In the genomic region with DNA sequence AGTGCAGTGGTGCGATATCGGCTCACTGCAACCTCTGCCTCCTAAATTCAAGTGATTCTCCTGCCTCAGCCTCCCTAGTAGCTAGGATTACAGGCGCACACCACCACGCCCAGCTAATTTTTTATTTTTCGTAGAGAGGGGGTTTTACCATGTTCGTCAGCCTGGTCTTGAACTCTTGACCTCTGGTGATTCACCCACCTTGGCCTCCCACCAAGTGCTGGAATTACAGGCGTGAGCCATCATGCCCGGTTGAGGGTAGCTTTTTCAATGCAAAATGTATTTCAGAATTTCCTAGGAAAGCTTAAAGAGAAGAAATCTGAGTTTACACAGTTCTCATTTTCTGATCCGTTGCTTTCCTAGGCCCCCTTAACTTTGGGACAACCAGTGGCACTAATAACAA, we compare ENCODE assay signal across 19 cellular contexts. TPM values are rescaled to one million over a fixed set of nuclear protein-coding genes. Genes with fewer than 3 reads are reported as not detected.
DNase-seq lines count a peak whose midpoint lies in the region; ATAC-seq, FAIRE-seq and TF ChIP-seq lines count a peak whose summit lies in the region.
"Had no signal": no experiment of that assay in that cellular context is flagged by ENCODE, and none has a peak within 500 bp of the region (broad histone marks: within the 10 kb centered on the region; RNA-seq: fewer than 3 reads in every experiment).

No MANE protein-coding gene starts in this region.

- FAIRE-seq in bronchial epithelial cell (lab: Jason Lieb, UNC) = no peak
- peak; percentile 34 for FAIRE-seq in keratinocyte (lab: Jason Lieb, UNC)
- FAIRE-seq: colon had no signal

- DNase-seq in M059J (ENCODE audit: low read depth) (peak; percentile 60), bronchial epithelial cell (ENCODE audit: low read depth) (peak; percentile 85), keratinocyte (ENCODE audit: low read depth, low spot score) (peak; percentile 5), KBM-7 (no peak), sciatic nerve (ENCODE audit: low spot score) (no peak)
- DNase-seq in stimulated activated CD4-positive, alpha-beta T cell treated with anti-CD3 and anti-CD28 coated beads, Interleukin-4, amount 100 ng/mL, for 1 hour = no peak
- DNase-seq: activated B cell treated with CpG ODN at 0.5 μM for 24 hours; activated CD8-positive, alpha-beta memory T cell treated with anti-CD3 and anti-CD28 coated beads, Interleukin-2, amount 50 U/mL, for 4 hours; erythroblast; left ventricle myocardium superior; naive thymus-derived CD8-positive, alpha-beta T cell; NCI-H187 treated with DMSO at 0.1 percent for 48 hours; NCI-H524 treated with DMSO at 0.1 percent for 48 hours; T-cell had no signal

- H3K9me3 ChIP-seq in keratinocyte (ENCODE audit: control insufficient read depth, low read depth, low read length) = no peaks in the 10 kb centered on the region
- H3K9me3 ChIP-seq: psoas muscle, thoracic aorta had no signal

- H4K20me1 ChIP-seq in keratinocyte (ENCODE audit: control insufficient read depth, extremely low read depth, insufficient read depth, low read length) = no peaks in the 10 kb centered on the region

- intact Hi-C loops in sciatic nerve (cut with DNase I) = no loop called here

- no peak overlapping the region for H3K9ac ChIP-seq in keratinocyte (ENCODE audit: control insufficient read depth, extremely low read depth, insufficient read depth, low read length)

- H3K4me2 ChIP-seq in keratinocyte (ENCODE audit: control insufficient read depth, extremely low read depth, insufficient read depth, low read depth, low read length) = peak overlapping the region; percentile 12

- no peak overlapping the region for H2AFZ ChIP-seq in ACC112 (ENCODE audit: low read length, unreplicated experiment)
- H2AFZ ChIP-seq in keratinocyte (ENCODE audit: control insufficient read depth, low read length) = no peak overlapping the region

- H3K4me1 ChIP-seq in ACC112 (ENCODE audit: control insufficient read depth, insufficient read depth, low read length, unreplicated experiment) (peaks cover 18% of the 10 kb centered on the region), keratinocyte (ENCODE audit: control insufficient read depth, extremely low read depth, insufficient read depth, low read length) (peaks cover 6% of the 10 kb centered on the region)
- H3K4me1 ChIP-seq: psoas muscle had no signal

- dilution Hi-C loops in keratinocyte (cut with MboI; ENCODE audit: extremely low pct_ligation_motif_present, low sequenced_read_pairs) = no loop called here

- H3K79me2 ChIP-seq in ACC112 (ENCODE audit: control insufficient read depth, insufficient read depth, low read length, unreplicated experiment) (peaks cover 7% of the 10 kb centered on the region), keratinocyte (ENCODE audit: control insufficient read depth, insufficient read depth, low read length) (peaks cover 9% of the 10 kb centered on the region)

- peak overlapping the region; percentile 47 for H3K27ac ChIP-seq in ACC112 (ENCODE audit: low read depth, low read length)
- peak overlapping the region; percentile 58 for H3K27ac ChIP-seq in keratinocyte (ENCODE audit: control insufficient read depth, insufficient read depth, low read length)
- H3K27ac ChIP-seq: psoas muscle, thoracic aorta had no signal

- no peak overlapping the region for H3K4me3 ChIP-seq in ACC112 (ENCODE audit: low read depth, low read length)
- H3K4me3 ChIP-seq in bronchial epithelial cell (ENCODE audit: low read depth, low read length) = no peak overlapping the region
- H3K4me3 ChIP-seq in keratinocyte (ENCODE audit: control insufficient read depth in 2 of 3, extremely low read depth in 1 of 3, insufficient read depth in 2 of 3, low read depth in 1 of 3, low read length in 3 of 3) = no peak overlapping the region
- H3K4me3 ChIP-seq: psoas muscle, thoracic aorta had no signal

- ATAC-seq in sciatic nerve = no peak
- no peak for ATAC-seq in GM18858 (IDR thresholded peaks at IDR 0.05; ENCODE audit: unreplicated experiment)
- ATAC-seq: left ventricle myocardium superior; naive thymus-derived CD8-positive, alpha-beta T cell; T-cell had no signal

- H3K27me3 ChIP-seq in ACC112 (ENCODE audit: insufficient read depth, low read length) (no peaks in the 10 kb centered on the region), bronchial epithelial cell (ENCODE audit: control insufficient read depth, insufficient read depth, low read length) (no peaks in the 10 kb centered on the region), keratinocyte (ENCODE audit: control insufficient read depth, extremely low read depth, insufficient read depth, low read length) (no peaks in the 10 kb centered on the region)

- in situ Hi-C loops in KBM-7 (cut with MboI; ENCODE audit: low pct_unique_long_range_greater_than_20kb, low sequenced_read_pairs) = no loop called here

- H3K9me1 ChIP-seq in keratinocyte (ENCODE audit: control insufficient read depth, extremely low read depth, insufficient read depth, low read length) = no peaks in the 10 kb centered on the region

- H3K36me3 ChIP-seq in ACC112 (ENCODE audit: insufficient read depth, low read length) = peaks cover 21% of the 10 kb centered on the region
- peaks cover 5% of the 10 kb centered on the region for H3K36me3 ChIP-seq in bronchial epithelial cell (ENCODE audit: control insufficient read depth, insufficient read depth, low read length)
- peaks cover 5 to 7% of the 10 kb centered on the region in 2 experiments for H3K36me3 ChIP-seq in keratinocyte (ENCODE audit: control insufficient read depth in 2 of 2, extremely low read depth in 1 of 2, insufficient read depth in 2 of 2, low read length in 2 of 2)

- no peak for TF ChIP-seq CTCF in bronchial epithelial cell (IDR thresholded peaks at IDR 0.05; ENCODE audit: insufficient read depth, low read length, severe bottlenecking)
- TF ChIP-seq CTCF in keratinocyte (optimal IDR thresholded peaks at IDR 0.05 in 1 of 3, IDR thresholded peaks at IDR 0.05 in 1 of 3, conservative IDR thresholded peaks at IDR 0.05 in 1 of 3; ENCODE audit: extremely low read depth in 1 of 3, insufficient read depth in 2 of 3, low read length in 3 of 3) = no peak

RNA-seq across cellular contexts. Expression of gene BDP1, which starts 15.7 kb away (rescaled TPM):
- 7.3 and 10.4 TPM in 2 replicates for total RNA-seq in M059J (2014; rRNA removed; shearing (Covaris generic))
- 17.1 and 19.5 TPM in 2 replicates for total RNA-seq in bronchial epithelial cell
- polyA plus RNA-seq in keratinocyte = 8.4 to 16.2 TPM (median 10.0 TPM) in 3 replicates
- 27.4 TPM for polyA plus RNA-seq in keratinocyte (2011; ENCODE audit: low read depth)
- 4.9 and 9.7 TPM in 2 replicates for polyA plus RNA-seq in keratinocyte (2011; cell fraction: cytosol; rRNA removed)
- polyA plus RNA-seq in keratinocyte (2011; cell fraction: nucleus; rRNA removed) = 19.8 and 26.5 TPM in 2 replicates
- polyA plus RNA-seq in keratinocyte (2012; ENCODE audit: low replicate concordance) = 9.4 and 10.9 TPM in 2 replicates
- 5.5 to 22.7 TPM (median 10.7 TPM) in 3 replicates for polyA minus RNA-seq in keratinocyte
- polyA minus RNA-seq in keratinocyte (2011; cell fraction: cytosol; rRNA and poly(A)+ RNA removed) = 8.1 TPM
- polyA minus RNA-seq in keratinocyte (2011; cell fraction: nucleus; rRNA and poly(A)+ RNA removed) = 21.1 and 41.4 TPM in 2 replicates
- 44.0 TPM for total RNA-seq in sciatic nerve

Comparison
In these comparisons a context has a peak if more than half of its experiments do, and no peak if none do; other contexts are left out.
1. DNase-seq: peak in M059J (single experiment), bronchial epithelial cell (single experiment) and keratinocyte (single experiment); none in KBM-7 (single experiment), sciatic nerve (single experiment) and stimulated activated CD4-positive, alpha-beta T cell treated with anti-CD3 and anti-CD28 coated beads, Interleukin-4, amount 100 ng/mL, for 1 hour (single experiment).